ENCODE assay signal across 2 cellular contexts in genomic region chr22:44329179-44329796, GRCh38.
TF ChIP-seq lines count a peak whose summit lies in the region.

No MANE protein-coding gene starts in this region.

TF ChIP-seq in HEK293, 187 proteins besides CTCF, POLR2A, EP300 and RAD21 (continued from another document):
- TF ChIP-seq PRDM4 (tag by site-specific recombination; IDR thresholded peaks at IDR 0.05) (peak; percentile 70), ZNF530 (tag by site-specific recombination; IDR thresholded peaks at IDR 0.05; ENCODE audit: low read depth) (no peak), ZNF335 (tag by site-specific recombination; conservative IDR thresholded peaks at IDR 0.05) (peak; percentile 52), KLF1 (tag by site-specific recombination; IDR thresholded peaks at IDR 0.05) (peak; percentile 8; the same call in 1 of the 2 replicates)

TF ChIP-seq in HepG2, 621 proteins besides CTCF, POLR2A, EP300 and RAD21 (continued from another document):
- no peak for TF ChIP-seq RERE (CRISPR knock-in tag; IDR thresholded peaks at IDR 0.05; ENCODE audit: low read depth)
- no peak for TF ChIP-seq ZNF10 (CRISPR knock-in tag; IDR thresholded peaks at IDR 0.05; ENCODE audit: borderline replicate concordance, low read depth)
- no peak for TF ChIP-seq MTF1 (CRISPR knock-in tag; IDR thresholded peaks at IDR 0.05)
- TF ChIP-seq ZNF547 (CRISPR knock-in tag; IDR thresholded peaks at IDR 0.05) = no peak
- no peak for TF ChIP-seq BRCA1 (CRISPR knock-in tag; IDR thresholded peaks at IDR 0.05)
- no peak for TF ChIP-seq ARID4A (CRISPR knock-in tag; IDR thresholded peaks at IDR 0.05; ENCODE audit: borderline replicate concordance)
- no peak for TF ChIP-seq ZNF263 (CRISPR knock-in tag; IDR thresholded peaks at IDR 0.05)
- no peak for TF ChIP-seq ZBTB37 (CRISPR knock-in tag; IDR thresholded peaks at IDR 0.05)
- no peak for TF ChIP-seq ZNF24 (IDR thresholded peaks at IDR 0.05)
- no peak for TF ChIP-seq FOXK2 (IDR thresholded peaks at IDR 0.05)
